Comparison of ENCODE assay signal across 12 cellular contexts in genomic region chr14:72699852-72700257, GRCh38.
A peak's percentile ranks its signal among the peaks of the same experiment; 100 is the strongest.
DNase-seq lines count a peak whose midpoint lies in the region; ATAC-seq, FAIRE-seq and TF ChIP-seq lines count a peak whose summit lies in the region.
"Had no signal": no experiment of that assay in that cellular context is flagged by ENCODE, and none has a peak within 500 bp of the region (broad histone marks: within the 10 kb centered on the region; RNA-seq: fewer than 3 reads in every experiment).

No MANE protein-coding gene starts in this region.

- H3K27me3 Mint-ChIP-seq in astrocyte (ENCODE audit: low read depth, unreplicated experiment), result peaks cover 2% of the 10 kb centered on the region

- TF ChIP-seq RAD21 in A549 (conservative IDR thresholded peaks at IDR 0.05 in 1 of 2, IDR thresholded peaks at IDR 0.05 in 1 of 2), result no peak

- H3K27me3 ChIP-seq in astrocyte (ENCODE audit: insufficient read depth, low read length) (no peaks in the 10 kb centered on the region), right cardiac atrium (ENCODE audit: control insufficient read depth, insufficient read depth) (no peaks in the 10 kb centered on the region), transverse colon (no peaks in the 10 kb centered on the region), thyroid gland (no peaks in the 10 kb centered on the region), brain microvascular endothelial cell (replicated peaks) (no peaks in the 10 kb centered on the region)

- H3K9me3 ChIP-seq in A549 (no peaks in the 10 kb centered on the region), astrocyte (ENCODE audit: insufficient read depth, low read depth, low read length) (no peaks in the 10 kb centered on the region), right cardiac atrium (ENCODE audit: control insufficient read depth, low read length) (no peaks in the 10 kb centered on the region), transverse colon (no peaks in the 10 kb centered on the region), thyroid gland (no peaks in the 10 kb centered on the region)

- peak overlapping the region; percentile 2; the same call in 1 of the 3 replicates for H3K4me2 ChIP-seq in A549
- H3K4me2 ChIP-seq in astrocyte (ENCODE audit: low read length), result no peak overlapping the region

- H3K36me3 ChIP-seq in astrocyte (ENCODE audit: insufficient read depth, low read length), result peaks cover 2% of the 10 kb centered on the region
- H3K36me3 ChIP-seq in transverse colon, result no peaks in the 10 kb centered on the region
- H3K36me3 ChIP-seq in thyroid gland, result no peaks in the 10 kb centered on the region
- no peaks in the 10 kb centered on the region for H3K36me3 ChIP-seq in brain microvascular endothelial cell (replicated peaks)

- peaks cover 7% of the 10 kb centered on the region for H3K4me1 Mint-ChIP-seq in astrocyte (ENCODE audit: low read depth, unreplicated experiment)
- H3K4me1 Mint-ChIP-seq: CD4-positive, alpha-beta memory T cell had no signal

- ATAC-seq in A549 (peak in 1 of 2 experiments; percentile 37; a peak in 1 of 6 replicates), right cardiac atrium (peak; percentile 67 to 82), GM21737 (IDR thresholded peaks at IDR 0.05; ENCODE audit: unreplicated experiment) (no peak)

- H3K4me1 ChIP-seq in A549, result peaks cover 3% of the 10 kb centered on the region; the same call in 1 of the 3 replicates
- H3K4me1 ChIP-seq in astrocyte (ENCODE audit: insufficient read depth, low read length), result peaks cover 3% of the 10 kb centered on the region
- peaks cover 11% of the 10 kb centered on the region for H3K4me1 ChIP-seq in right cardiac atrium (ENCODE audit: control insufficient read depth, insufficient read depth, low read length)
- no peaks in the 10 kb centered on the region for H3K4me1 ChIP-seq in transverse colon
- H3K4me1 ChIP-seq in thyroid gland, result no peaks in the 10 kb centered on the region

- H3K9ac ChIP-seq in astrocyte (ENCODE audit: low read length), result no peak overlapping the region

- no peak for TF ChIP-seq CTCF in A549 (IDR thresholded peaks at IDR 0.05)
- no peak for TF ChIP-seq CTCF in astrocyte (IDR thresholded peaks at IDR 0.05; ENCODE audit: insufficient read depth, low read depth, low read length)
- no peak for TF ChIP-seq CTCF in transverse colon (IDR thresholded peaks at IDR 0.05)
- no peak for TF ChIP-seq CTCF in thyroid gland (IDR thresholded peaks at IDR 0.05)
- no peak for TF ChIP-seq CTCF in brain microvascular endothelial cell (IDR thresholded peaks at IDR 0.05; ENCODE audit: low read depth, low read length, missing control alignments)

- H3K36me3 Mint-ChIP-seq in astrocyte (ENCODE audit: low read depth, unreplicated experiment), result peaks cover 2% of the 10 kb centered on the region
- H3K36me3 Mint-ChIP-seq: CD4-positive, alpha-beta memory T cell had no signal

- peak overlapping the region; percentile 79 for H3K27ac Mint-ChIP-seq in astrocyte (ENCODE audit: unreplicated experiment)

- in situ Hi-C loops in transverse colon (cut with MboI; ENCODE audit: low pct_ligation_motif_present in 1 of 4, low pct_unique_long_range_greater_than_20kb in 1 of 4, low sequenced_read_pairs in 3 of 4), result no loop called here
- in situ Hi-C loops in brain microvascular endothelial cell (cut with HindIII; ENCODE audit: low pct_ligation_motif_present, low sequenced_read_pairs), result no loop called here

- intact Hi-C loops in right cardiac atrium (cut with DNase I), result loop anchor here in 2 of 4 donors (5.0 to 10.0 kb wide), 2 partner anchors 192 to 195 kb away; partner anchors contain the start of gene DPF3 (in 2 of the 2)
- intact Hi-C loops in transverse colon (cut with DNase I; ENCODE audit: low total_unique reads), result no loop called here
- intact Hi-C loops in thyroid gland (cut with DNase I), result no loop called here

- no peaks in the 10 kb centered on the region for H4K20me1 ChIP-seq in astrocyte (ENCODE audit: insufficient read depth, low read length)

- TF ChIP-seq EP300 in A549 (IDR thresholded peaks at IDR 0.05), result no peak
- TF ChIP-seq EP300 in transverse colon (IDR thresholded peaks at IDR 0.05; ENCODE audit: low read depth), result no peak

- DNase-seq in A549 (ENCODE audit: low read depth in 1 of 2, low spot score in 1 of 2), result peak in 1 of 2 experiments; percentile 14
- DNase-seq in HT1080 (ENCODE audit: low read depth), result peak; percentile 40
- DNase-seq in astrocyte (ENCODE audit: low read depth), result peak; percentile 51
- DNase-seq in right cardiac atrium, result peak in 2 of 3 donors; percentile 32 to 71
- no peak for DNase-seq in transverse colon
- no peak for DNase-seq in thyroid gland
- no peak for DNase-seq in brain microvascular endothelial cell
- DNase-seq: CD4-positive, alpha-beta memory T cell; kidney glomerular epithelial cell; NCI-H2081; stimulated activated CD4-positive, alpha-beta T cell treated with anti-CD3 and anti-CD28 coated beads, Interleukin-2, amount 100 ng/mL, for 24 hours had no signal

- H3K4me3 ChIP-seq in A549, result no peak overlapping the region
- no peak overlapping the region for H3K4me3 ChIP-seq in astrocyte (ENCODE audit: insufficient read depth, low read depth, low read length)
- no peak overlapping the region for H3K4me3 ChIP-seq in right cardiac atrium (ENCODE audit: low read length)
- H3K4me3 ChIP-seq in transverse colon, result no peak overlapping the region
- H3K4me3 ChIP-seq in thyroid gland (replicated peaks in 1 of 3), result no peak overlapping the region
- no peak overlapping the region for H3K4me3 ChIP-seq in brain microvascular endothelial cell (ENCODE audit: low read depth, low read length)

- WGBS in A549 (ENCODE audit: missing lambda C conversion rate), result 18% methylated on average over 3 of the region's 3 CpGs
- WGBS in right cardiac atrium, result 12% methylated on average over 3 of the region's 3 CpGs
- 41 to 46% methylated on average over 2 to 3 of the region's 3 CpGs for WGBS in transverse colon (ENCODE audit: low coverage in 1 of 2), 2 donors
- WGBS in thyroid gland, 2 donors, result 43 to 46% methylated on average over 3 of the region's 3 CpGs

- peak overlapping the region; percentile 43 for H3K4me3 Mint-ChIP-seq in astrocyte (ENCODE audit: unreplicated experiment)
- H3K4me3 Mint-ChIP-seq: CD4-positive, alpha-beta memory T cell had no signal

- POLR2A ChIA-PET in A549 (lab: Yijun Ruan, JAX), result no interaction called here

- no peak for TF ChIP-seq POLR2A in A549 (IDR thresholded peaks at IDR 0.05; ENCODE audit: low read length)
- TF ChIP-seq POLR2A in transverse colon (IDR thresholded peaks at IDR 0.05), result no peak
- no peak for TF ChIP-seq POLR2A in thyroid gland (IDR thresholded peaks at IDR 0.05)

- CTCF ChIA-PET in A549 (lab: Yijun Ruan, JAX), result interaction anchor here (0.7 kb wide), 1 partner anchor 22 kb away, joined by 5 read pairs; no protein-coding TSS in a partner anchor

- no peak overlapping the region for H2AFZ ChIP-seq in astrocyte (ENCODE audit: low read depth, low read length)

- no peaks in the 10 kb centered on the region for H3K9me3 Mint-ChIP-seq in astrocyte (ENCODE audit: unreplicated experiment)
- H3K9me3 Mint-ChIP-seq: CD4-positive, alpha-beta memory T cell had no signal

- H3K27ac ChIP-seq in A549 (peak overlapping the region in 1 of 2 experiments; percentile 57; a peak in 2 of 6 replicates), astrocyte (ENCODE audit: low read depth, low read length) (no peak overlapping the region), right cardiac atrium (ENCODE audit: low read length) (no peak overlapping the region), transverse colon (no peak overlapping the region), thyroid gland (no peak overlapping the region), brain microvascular endothelial cell (no peak overlapping the region)

- no peaks in the 10 kb centered on the region for H3K79me2 ChIP-seq in astrocyte (ENCODE audit: insufficient read depth, low read length)

- FAIRE-seq in A549 (lab: Jason Lieb, UNC), result no peak
- peak; percentile 13 for FAIRE-seq in astrocyte (lab: Jason Lieb, UNC)

TF ChIP-seq in A549, 52 proteins besides CTCF, POLR2A, EP300 and RAD21 (continues in another document):
- no peak for TF ChIP-seq FOXS1 (CRISPR knock-in tag; IDR thresholded peaks at IDR 0.05)
- TF ChIP-seq HOXA7 (CRISPR knock-in tag; IDR thresholded peaks at IDR 0.05), result no peak
- TF ChIP-seq FOSL2 (IDR thresholded peaks at IDR 0.05), result no peak
- no peak for TF ChIP-seq FOSL2 (CRISPR knock-in tag; IDR thresholded peaks at IDR 0.05)
- no peak for TF ChIP-seq REST (IDR thresholded peaks at IDR 0.05)
- TF ChIP-seq NR3C1 (IDR thresholded peaks at IDR 0.05), result no peak
- no peak for TF ChIP-seq NFE2L2 (conservative IDR thresholded peaks at IDR 0.05; ENCODE audit: low read length)
- no peak for TF ChIP-seq FOSB (CRISPR knock-in tag; IDR thresholded peaks at IDR 0.05)
- no peak for TF ChIP-seq SMC3 (IDR thresholded peaks at IDR 0.05)
- no peak for TF ChIP-seq NPAS2 (CRISPR knock-in tag; IDR thresholded peaks at IDR 0.05; ENCODE audit: borderline replicate concordance)
- no peak for TF ChIP-seq CBX8 (IDR thresholded peaks at IDR 0.05)
- TF ChIP-seq CEBPB (IDR thresholded peaks at IDR 0.05), result no peak
- no peak for TF ChIP-seq SREBF2 (IDR thresholded peaks at IDR 0.05)

Comparison
In these comparisons a context has a peak if more than half of its experiments do, and no peak if none do; other contexts are left out.
1. DNase-seq: peak in HT1080 (single experiment), astrocyte (single experiment) and right cardiac atrium (2 of 3); none in transverse colon (single experiment), thyroid gland (0 of 2) and brain microvascular endothelial cell (single experiment).